1 cellular context compared by ENCODE assay signal in the genomic region with DNA sequence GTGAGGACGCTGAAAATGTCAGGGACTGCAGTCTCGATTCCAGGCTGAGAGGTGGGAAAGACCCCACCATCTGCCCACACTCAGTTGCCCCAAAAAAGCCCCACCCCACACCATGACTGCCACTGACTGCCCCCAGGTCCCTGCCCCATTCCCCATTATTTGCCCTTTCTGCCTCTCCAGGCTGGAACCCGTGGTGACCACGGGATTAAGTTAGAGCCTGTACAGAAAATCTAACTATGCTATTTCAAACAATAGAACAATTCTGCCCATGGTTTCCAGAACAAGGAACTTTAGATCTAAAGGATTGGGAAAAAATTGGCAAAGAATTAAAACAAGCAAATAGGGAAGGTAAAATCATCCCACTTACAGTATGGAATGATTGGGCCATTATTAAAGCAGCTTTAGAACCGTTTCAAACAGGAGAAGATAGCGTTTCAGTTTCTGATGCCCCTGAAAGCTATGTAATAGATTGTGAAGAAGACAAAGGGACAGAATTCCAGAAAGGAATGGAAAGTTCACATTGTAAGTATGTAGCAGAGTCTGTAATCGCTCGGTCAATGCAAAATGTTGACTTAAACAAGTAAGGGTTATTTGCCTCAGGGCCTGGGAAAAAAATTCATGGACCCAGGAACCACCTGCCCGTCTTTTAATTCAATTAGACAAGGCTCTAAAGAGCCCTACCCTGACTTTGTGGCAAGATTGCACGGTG.
TF ChIP-seq lines count a peak whose summit lies in the region.

No MANE protein-coding gene starts in this region.

TF ChIP-seq in GM23338, 12 proteins besides CTCF, POLR2A, EP300 and RAD21 (continued from another document):
- TF ChIP-seq, protein P1, sequence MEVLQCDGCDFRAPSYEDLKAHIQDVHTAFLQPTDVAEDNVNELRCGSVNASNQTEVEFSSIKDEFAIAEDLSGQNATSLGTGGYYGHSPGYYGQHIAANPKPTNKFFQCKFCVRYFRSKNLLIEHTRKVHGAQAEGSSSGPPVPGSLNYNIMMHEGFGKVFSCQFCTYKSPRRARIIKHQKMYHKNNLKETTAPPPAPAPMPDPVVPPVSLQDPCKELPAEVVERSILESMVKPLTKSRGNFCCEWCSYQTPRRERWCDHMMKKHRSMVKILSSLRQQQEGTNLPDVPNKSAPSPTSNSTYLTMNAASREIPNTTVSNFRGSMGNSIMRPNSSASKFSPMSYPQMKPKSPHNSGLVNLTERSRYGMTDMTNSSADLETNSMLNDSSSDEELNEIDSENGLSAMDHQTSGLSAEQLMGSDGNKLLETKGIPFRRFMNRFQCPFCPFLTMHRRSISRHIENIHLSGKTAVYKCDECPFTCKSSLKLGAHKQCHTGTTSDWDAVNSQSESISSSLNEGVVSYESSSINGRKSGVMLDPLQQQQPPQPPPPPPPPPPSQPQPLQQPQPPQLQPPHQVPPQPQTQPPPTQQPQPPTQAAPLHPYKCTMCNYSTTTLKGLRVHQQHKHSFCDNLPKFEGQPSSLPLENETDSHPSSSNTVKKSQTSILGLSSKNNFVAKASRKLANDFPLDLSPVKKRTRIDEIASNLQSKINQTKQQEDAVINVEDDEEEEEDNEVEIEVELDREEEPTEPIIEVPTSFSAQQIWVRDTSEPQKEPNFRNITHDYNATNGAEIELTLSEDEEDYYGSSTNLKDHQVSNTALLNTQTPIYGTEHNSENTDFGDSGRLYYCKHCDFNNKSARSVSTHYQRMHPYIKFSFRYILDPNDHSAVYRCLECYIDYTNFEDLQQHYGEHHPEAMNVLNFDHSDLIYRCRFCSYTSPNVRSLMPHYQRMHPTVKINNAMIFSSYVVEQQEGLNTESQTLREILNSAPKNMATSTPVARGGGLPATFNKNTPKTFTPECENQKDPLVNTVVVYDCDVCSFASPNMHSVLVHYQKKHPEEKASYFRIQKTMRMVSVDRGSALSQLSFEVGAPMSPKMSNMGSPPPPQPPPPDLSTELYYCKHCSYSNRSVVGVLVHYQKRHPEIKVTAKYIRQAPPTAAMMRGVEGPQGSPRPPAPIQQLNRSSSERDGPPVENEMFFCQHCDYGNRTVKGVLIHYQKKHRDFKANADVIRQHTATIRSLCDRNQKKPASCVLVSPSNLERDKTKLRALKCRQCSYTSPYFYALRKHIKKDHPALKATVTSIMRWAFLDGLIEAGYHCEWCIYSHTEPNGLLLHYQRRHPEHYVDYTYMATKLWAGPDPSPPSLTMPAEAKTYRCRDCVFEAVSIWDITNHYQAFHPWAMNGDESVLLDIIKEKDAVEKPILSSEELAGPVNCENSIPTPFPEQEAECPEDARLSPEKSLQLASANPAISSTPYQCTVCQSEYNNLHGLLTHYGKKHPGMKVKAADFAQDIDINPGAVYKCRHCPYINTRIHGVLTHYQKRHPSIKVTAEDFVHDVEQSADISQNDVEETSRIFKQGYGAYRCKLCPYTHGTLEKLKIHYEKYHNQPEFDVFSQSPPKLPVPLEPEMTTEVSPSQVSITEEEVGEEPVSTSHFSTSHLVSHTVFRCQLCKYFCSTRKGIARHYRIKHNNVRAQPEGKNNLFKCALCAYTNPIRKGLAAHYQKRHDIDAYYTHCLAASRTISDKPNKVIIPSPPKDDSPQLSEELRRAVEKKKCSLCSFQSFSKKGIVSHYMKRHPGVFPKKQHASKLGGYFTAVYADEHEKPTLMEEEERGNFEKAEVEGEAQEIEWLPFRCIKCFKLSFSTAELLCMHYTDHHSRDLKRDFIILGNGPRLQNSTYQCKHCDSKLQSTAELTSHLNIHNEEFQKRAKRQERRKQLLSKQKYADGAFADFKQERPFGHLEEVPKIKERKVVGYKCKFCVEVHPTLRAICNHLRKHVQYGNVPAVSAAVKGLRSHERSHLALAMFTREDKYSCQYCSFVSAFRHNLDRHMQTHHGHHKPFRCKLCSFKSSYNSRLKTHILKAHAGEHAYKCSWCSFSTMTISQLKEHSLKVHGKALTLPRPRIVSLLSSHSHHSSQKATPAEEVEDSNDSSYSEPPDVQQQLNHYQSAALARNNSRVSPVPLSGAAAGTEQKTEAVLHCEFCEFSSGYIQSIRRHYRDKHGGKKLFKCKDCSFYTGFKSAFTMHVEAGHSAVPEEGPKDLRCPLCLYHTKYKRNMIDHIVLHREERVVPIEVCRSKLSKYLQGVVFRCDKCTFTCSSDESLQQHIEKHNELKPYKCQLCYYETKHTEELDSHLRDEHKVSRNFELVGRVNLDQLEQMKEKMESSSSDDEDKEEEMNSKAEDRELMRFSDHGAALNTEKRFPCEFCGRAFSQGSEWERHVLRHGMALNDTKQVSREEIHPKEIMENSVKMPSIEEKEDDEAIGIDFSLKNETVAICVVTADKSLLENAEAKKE (CRISPR knock-in tag; IDR thresholded peaks at IDR 0.05), result no peak
- no peak for TF ChIP-seq JUNB (IDR thresholded peaks at IDR 0.05; ENCODE audit: unreplicated experiment)
- no peak for TF ChIP-seq POLR2AphosphoS5 (IDR thresholded peaks at IDR 0.05; ENCODE audit: low read depth)
- no peak for TF ChIP-seq CREB1 (CRISPR knock-in tag; IDR thresholded peaks at IDR 0.05; ENCODE audit: low read depth)
- no peak for TF ChIP-seq NANOG (IDR thresholded peaks at IDR 0.05; ENCODE audit: borderline replicate concordance)
- TF ChIP-seq STAT1 (IDR thresholded peaks at IDR 0.05; ENCODE audit: unreplicated experiment), result no peak
- no peak for TF ChIP-seq ZNF331 (CRISPR knock-in tag; IDR thresholded peaks at IDR 0.05; ENCODE audit: low read depth)
- TF ChIP-seq EZH2phosphoT487 (IDR thresholded peaks at IDR 0.05; ENCODE audit: unreplicated experiment), result no peak
- TF ChIP-seq, protein P2, sequence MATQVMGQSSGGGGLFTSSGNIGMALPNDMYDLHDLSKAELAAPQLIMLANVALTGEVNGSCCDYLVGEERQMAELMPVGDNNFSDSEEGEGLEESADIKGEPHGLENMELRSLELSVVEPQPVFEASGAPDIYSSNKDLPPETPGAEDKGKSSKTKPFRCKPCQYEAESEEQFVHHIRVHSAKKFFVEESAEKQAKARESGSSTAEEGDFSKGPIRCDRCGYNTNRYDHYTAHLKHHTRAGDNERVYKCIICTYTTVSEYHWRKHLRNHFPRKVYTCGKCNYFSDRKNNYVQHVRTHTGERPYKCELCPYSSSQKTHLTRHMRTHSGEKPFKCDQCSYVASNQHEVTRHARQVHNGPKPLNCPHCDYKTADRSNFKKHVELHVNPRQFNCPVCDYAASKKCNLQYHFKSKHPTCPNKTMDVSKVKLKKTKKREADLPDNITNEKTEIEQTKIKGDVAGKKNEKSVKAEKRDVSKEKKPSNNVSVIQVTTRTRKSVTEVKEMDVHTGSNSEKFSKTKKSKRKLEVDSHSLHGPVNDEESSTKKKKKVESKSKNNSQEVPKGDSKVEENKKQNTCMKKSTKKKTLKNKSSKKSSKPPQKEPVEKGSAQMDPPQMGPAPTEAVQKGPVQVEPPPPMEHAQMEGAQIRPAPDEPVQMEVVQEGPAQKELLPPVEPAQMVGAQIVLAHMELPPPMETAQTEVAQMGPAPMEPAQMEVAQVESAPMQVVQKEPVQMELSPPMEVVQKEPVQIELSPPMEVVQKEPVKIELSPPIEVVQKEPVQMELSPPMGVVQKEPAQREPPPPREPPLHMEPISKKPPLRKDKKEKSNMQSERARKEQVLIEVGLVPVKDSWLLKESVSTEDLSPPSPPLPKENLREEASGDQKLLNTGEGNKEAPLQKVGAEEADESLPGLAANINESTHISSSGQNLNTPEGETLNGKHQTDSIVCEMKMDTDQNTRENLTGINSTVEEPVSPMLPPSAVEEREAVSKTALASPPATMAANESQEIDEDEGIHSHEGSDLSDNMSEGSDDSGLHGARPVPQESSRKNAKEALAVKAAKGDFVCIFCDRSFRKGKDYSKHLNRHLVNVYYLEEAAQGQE (IDR thresholded peaks at IDR 0.05; ENCODE audit: unreplicated experiment), result no peak
- TF ChIP-seq EZH2 (IDR thresholded peaks at IDR 0.05; ENCODE audit: low read depth, unreplicated experiment), result no peak
TF ChIP-seq in GM23338: peak in this region for 0.
